1 cellular context compared by ENCODE assay signal in the genomic region with DNA sequence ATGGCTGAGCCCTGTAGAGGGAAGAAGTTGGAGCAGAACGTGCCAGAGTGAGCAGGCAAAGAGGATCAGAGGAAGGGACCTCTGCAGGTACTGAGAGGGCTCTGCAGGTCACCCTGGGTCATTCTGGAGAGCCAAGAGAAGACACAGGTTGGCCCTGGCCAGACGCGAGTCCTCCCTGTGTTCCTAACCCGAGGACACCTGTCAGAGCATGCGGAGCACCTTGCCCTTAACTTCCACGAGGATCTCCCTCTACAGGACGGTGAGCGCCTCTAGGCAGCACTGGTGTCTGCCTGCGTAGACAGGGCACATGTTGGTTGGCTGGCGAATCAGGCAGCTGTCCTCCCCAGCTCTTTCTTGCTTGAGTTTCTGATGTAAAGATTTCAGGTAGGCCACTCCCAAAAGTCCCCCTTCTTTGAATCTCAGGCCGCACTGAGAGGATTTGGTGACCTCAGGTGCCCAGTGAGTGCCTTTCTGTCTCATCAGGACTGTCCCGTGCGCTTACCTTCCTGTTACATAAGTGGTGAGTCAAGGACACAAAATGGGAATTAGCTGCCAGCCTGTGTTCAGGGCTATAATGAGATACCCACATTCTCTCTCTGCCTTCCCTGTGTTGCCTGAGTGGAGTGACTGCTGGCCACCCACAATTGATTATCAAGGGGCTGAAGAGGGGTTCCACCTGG.
TF ChIP-seq lines count a peak whose summit lies in the region.

No MANE protein-coding gene starts in this region.

TF ChIP-seq in GM23338, 12 proteins besides CTCF, POLR2A, EP300 and RAD21 (continued from another document):
- TF ChIP-seq, protein P1, sequence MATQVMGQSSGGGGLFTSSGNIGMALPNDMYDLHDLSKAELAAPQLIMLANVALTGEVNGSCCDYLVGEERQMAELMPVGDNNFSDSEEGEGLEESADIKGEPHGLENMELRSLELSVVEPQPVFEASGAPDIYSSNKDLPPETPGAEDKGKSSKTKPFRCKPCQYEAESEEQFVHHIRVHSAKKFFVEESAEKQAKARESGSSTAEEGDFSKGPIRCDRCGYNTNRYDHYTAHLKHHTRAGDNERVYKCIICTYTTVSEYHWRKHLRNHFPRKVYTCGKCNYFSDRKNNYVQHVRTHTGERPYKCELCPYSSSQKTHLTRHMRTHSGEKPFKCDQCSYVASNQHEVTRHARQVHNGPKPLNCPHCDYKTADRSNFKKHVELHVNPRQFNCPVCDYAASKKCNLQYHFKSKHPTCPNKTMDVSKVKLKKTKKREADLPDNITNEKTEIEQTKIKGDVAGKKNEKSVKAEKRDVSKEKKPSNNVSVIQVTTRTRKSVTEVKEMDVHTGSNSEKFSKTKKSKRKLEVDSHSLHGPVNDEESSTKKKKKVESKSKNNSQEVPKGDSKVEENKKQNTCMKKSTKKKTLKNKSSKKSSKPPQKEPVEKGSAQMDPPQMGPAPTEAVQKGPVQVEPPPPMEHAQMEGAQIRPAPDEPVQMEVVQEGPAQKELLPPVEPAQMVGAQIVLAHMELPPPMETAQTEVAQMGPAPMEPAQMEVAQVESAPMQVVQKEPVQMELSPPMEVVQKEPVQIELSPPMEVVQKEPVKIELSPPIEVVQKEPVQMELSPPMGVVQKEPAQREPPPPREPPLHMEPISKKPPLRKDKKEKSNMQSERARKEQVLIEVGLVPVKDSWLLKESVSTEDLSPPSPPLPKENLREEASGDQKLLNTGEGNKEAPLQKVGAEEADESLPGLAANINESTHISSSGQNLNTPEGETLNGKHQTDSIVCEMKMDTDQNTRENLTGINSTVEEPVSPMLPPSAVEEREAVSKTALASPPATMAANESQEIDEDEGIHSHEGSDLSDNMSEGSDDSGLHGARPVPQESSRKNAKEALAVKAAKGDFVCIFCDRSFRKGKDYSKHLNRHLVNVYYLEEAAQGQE (IDR thresholded peaks at IDR 0.05; ENCODE audit: unreplicated experiment) = no peak
- TF ChIP-seq JUNB (IDR thresholded peaks at IDR 0.05; ENCODE audit: unreplicated experiment) (no peak), CREB1 (CRISPR knock-in tag; IDR thresholded peaks at IDR 0.05; ENCODE audit: low read depth) (no peak), ZNF462 (CRISPR knock-in tag; IDR thresholded peaks at IDR 0.05) (no peak), NANOG (IDR thresholded peaks at IDR 0.05; ENCODE audit: borderline replicate concordance) (no peak), EZH2phosphoT487 (IDR thresholded peaks at IDR 0.05; ENCODE audit: unreplicated experiment) (no peak), POLR2AphosphoS5 (IDR thresholded peaks at IDR 0.05; ENCODE audit: low read depth) (no peak)
